ENCODE assay signal across 9 cellular contexts in the genomic region with DNA sequence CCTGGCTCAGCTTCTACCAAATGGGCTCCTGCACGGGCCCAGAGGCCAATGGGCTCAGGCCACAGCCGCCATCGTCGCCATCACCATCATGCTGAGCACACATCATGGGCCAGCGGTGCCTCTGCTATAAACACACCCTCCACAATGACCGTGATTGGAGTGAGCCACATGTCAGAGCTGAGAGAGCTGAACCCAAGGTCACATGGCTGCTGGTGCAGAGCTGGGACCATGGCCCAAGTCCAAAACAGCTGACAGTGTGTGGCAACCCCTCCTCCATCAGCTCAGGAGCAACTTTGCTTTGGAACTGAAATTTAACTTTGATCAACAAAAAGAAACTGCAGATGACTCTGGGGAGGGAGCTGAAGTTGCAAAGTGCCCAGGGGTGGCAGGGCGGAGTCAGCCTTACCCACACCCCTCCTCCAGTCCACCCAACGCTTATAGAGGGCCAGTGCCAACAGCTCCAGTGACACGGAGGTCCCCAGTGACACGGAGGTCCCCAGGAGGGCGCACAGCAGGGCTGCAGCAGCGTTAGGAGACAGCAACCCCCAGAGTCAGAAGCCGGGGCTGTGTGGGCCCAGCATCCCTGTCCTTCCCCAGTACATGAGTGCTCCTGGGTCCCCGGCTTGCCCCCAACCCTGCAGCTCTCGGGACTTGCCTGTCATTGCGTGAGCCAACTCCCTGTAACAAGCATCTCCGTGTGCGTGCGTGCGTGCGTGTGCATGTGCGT.
DNase-seq lines count a peak whose midpoint lies in the region; ATAC-seq and TF ChIP-seq lines count a peak whose summit lies in the region.
"Had no signal": no experiment of that assay in that cellular context is flagged by ENCODE, and none has a peak within 500 bp of the region (broad histone marks: within the 10 kb centered on the region; RNA-seq: fewer than 3 reads in every experiment).

No MANE protein-coding gene starts in this region.

- no peaks in the 10 kb centered on the region for H3K9me3 ChIP-seq in gastroesophageal sphincter
- H3K9me3 ChIP-seq in psoas muscle = no peaks in the 10 kb centered on the region

- TF ChIP-seq CTCF in gastroesophageal sphincter (IDR thresholded peaks at IDR 0.05) (no peak), psoas muscle (IDR thresholded peaks at IDR 0.05) (no peak)

- TF ChIP-seq POLR2A in gastroesophageal sphincter (IDR thresholded peaks at IDR 0.05) = no peak

- TF ChIP-seq EP300 in gastroesophageal sphincter (IDR thresholded peaks at IDR 0.05) = no peak

- ATAC-seq in GM18511 (IDR thresholded peaks at IDR 0.05; ENCODE audit: unreplicated experiment) = peak; percentile 15
- ATAC-seq in gastroesophageal sphincter = peak; percentile 48
- peak; percentile 78 to 88 (median 86) for ATAC-seq in psoas muscle
- ATAC-seq in GM21717 (IDR thresholded peaks at IDR 0.05; ENCODE audit: unreplicated experiment) = no peak
- ATAC-seq: esophagus mucosa had no signal

- intact Hi-C loops in psoas muscle (cut with DNase I) = no loop called here

- H3K4me3 ChIP-seq in gastroesophageal sphincter (peak overlapping the region in 1 of 2 donors; percentile 4), psoas muscle (no peak overlapping the region)

- peaks cover 0 to 11% of the 10 kb centered on the region in 2 donors for H3K36me3 ChIP-seq in gastroesophageal sphincter
- no peaks in the 10 kb centered on the region for H3K36me3 ChIP-seq in psoas muscle (ENCODE audit: insufficient read depth in 1 of 2, low read depth in 1 of 2)

- H3K4me1 ChIP-seq in gastroesophageal sphincter = peaks cover 0 to 16% (median 0%) of the 10 kb centered on the region in 3 donors
- H3K4me1 ChIP-seq in psoas muscle = peaks cover 12% of the 10 kb centered on the region

- peak; percentile 67 for DNase-seq in NCI-H69 (lab: John Stamatoyannopoulos, UW)
- DNase-seq in psoas muscle = peak in 1 of 2 donors; percentile 78
- no peak for DNase-seq in NK-92 treated with Interleukin-12 subunit alpha and Interleukin-12 subunit beta, amount 100 ng/mL, for 24 hours (lab: John Stamatoyannopoulos, UW)
- no peak for DNase-seq in SK-N-DZ (ENCODE audit: low spot score)
- DNase-seq in NCI-H2081 (lab: John Stamatoyannopoulos, UW) = no peak

- H3K27ac ChIP-seq in gastroesophageal sphincter = no peak overlapping the region
- H3K27ac ChIP-seq in psoas muscle = no peak overlapping the region

- H3K27me3 ChIP-seq in gastroesophageal sphincter (no peaks in the 10 kb centered on the region), psoas muscle (ENCODE audit: insufficient read depth in 3 of 3, low read length in 2 of 3) (no peaks in the 10 kb centered on the region)

- 80 to 100% methylated on average over 2 of the region's 22 CpGs for WGBS in gastroesophageal sphincter (ENCODE audit: low coverage in 1 of 2), 2 donors
- WGBS in psoas muscle, 3 donors = 54 to 65% (median 60%) methylated on average over 19 to 22 of the region's 22 CpGs
